ENCODE assay signal across 16 cellular contexts in the genomic region with DNA sequence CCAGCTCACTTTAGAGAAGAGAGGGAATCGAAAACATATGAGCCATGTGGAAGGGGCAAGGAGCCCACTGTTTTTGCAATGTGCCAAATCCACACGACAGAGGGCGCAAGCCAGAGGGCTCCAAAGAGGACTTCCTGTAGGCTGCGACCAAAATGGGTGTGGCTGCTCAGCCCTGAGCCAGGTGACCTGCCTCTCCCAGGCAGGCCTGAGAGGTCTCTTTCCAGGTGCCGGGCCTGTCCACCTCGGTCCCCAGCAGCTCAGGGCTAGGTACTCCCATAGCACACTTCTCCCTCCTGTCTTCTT.
"Had no signal": no experiment of that assay in that cellular context is flagged by ENCODE, and none has a peak within 500 bp of the region (broad histone marks: within the 10 kb centered on the region; RNA-seq: fewer than 3 reads in every experiment).

No MANE protein-coding gene starts in this region.

- H3K4me3 ChIP-seq: ovary, thyroid gland, vagina had no signal

- H3K27ac Mint-ChIP-seq: activated CD8-positive, alpha-beta T cell treated with anti-CD3 and anti-CD28 coated beads for 36 hours; activated naive CD8-positive, alpha-beta T cell treated with anti-CD3 and anti-CD28 coated beads for 36 hours; effector memory CD8-positive, alpha-beta T cell; stimulated activated memory B cell treated with anti-CD40 and anti-IgM and Interleukin-4, amounts not matched to agents 10 μg/mL and 1 μg/mL and 100 μg/mL, for 72 hours had no signal

- DNase-seq: activated CD4-positive, alpha-beta T cell treated with anti-CD3 and anti-CD28 coated beads for 48 hours; activated CD8-positive, alpha-beta T cell treated with anti-CD3 and anti-CD28 coated beads for 36 hours; activated gamma-delta T cell treated with Interleukin-2 at 50 U/mL for 16 hours; activated naive CD8-positive, alpha-beta T cell treated with anti-CD3 and anti-CD28 coated beads for 36 hours; amygdala; brain microvascular endothelial cell; cerebellar nuclear complex; dermis blood vessel endothelial cell; effector memory CD8-positive, alpha-beta T cell; foreskin melanocyte; left colon; ovary; thyroid gland had no signal

- H3K9me3 ChIP-seq: ovary, thyroid gland, vagina had no signal

- H3K27me3 Mint-ChIP-seq: activated naive CD8-positive, alpha-beta T cell treated with anti-CD3 and anti-CD28 coated beads for 36 hours had no signal

- H3K36me3 ChIP-seq: brain microvascular endothelial cell, ovary, thyroid gland, vagina had no signal

- H3K4me1 Mint-ChIP-seq: activated naive CD8-positive, alpha-beta T cell treated with anti-CD3 and anti-CD28 coated beads for 36 hours; stimulated activated memory B cell treated with anti-CD40 and anti-IgM and Interleukin-4, amounts not matched to agents 10 μg/mL and 1 μg/mL and 100 μg/mL, for 72 hours had no signal

- ATAC-seq: activated CD8-positive, alpha-beta T cell treated with anti-CD3 and anti-CD28 coated beads for 36 hours; effector memory CD8-positive, alpha-beta T cell; left colon; stimulated activated memory B cell treated with anti-CD40 and anti-IgM and Interleukin-4, amounts not matched to agents 10 μg/mL and 1 μg/mL and 100 μg/mL, for 72 hours had no signal

- H3K27me3 ChIP-seq: brain microvascular endothelial cell, ovary, thyroid gland, vagina had no signal

- H3K36me3 Mint-ChIP-seq: activated naive CD8-positive, alpha-beta T cell treated with anti-CD3 and anti-CD28 coated beads for 36 hours; stimulated activated memory B cell treated with anti-CD40 and anti-IgM and Interleukin-4, amounts not matched to agents 10 μg/mL and 1 μg/mL and 100 μg/mL, for 72 hours had no signal

- H3K4me3 Mint-ChIP-seq: activated CD8-positive, alpha-beta T cell treated with anti-CD3 and anti-CD28 coated beads for 36 hours; activated naive CD8-positive, alpha-beta T cell treated with anti-CD3 and anti-CD28 coated beads for 36 hours; effector memory CD8-positive, alpha-beta T cell; stimulated activated memory B cell treated with anti-CD40 and anti-IgM and Interleukin-4, amounts not matched to agents 10 μg/mL and 1 μg/mL and 100 μg/mL, for 72 hours had no signal

- H3K4me1 ChIP-seq: thyroid gland, vagina had no signal

- H3K27ac ChIP-seq: brain microvascular endothelial cell, epithelial cell of prostate, ovary, thyroid gland, vagina had no signal

- H3K9me3 Mint-ChIP-seq: activated CD8-positive, alpha-beta T cell treated with anti-CD3 and anti-CD28 coated beads for 36 hours; activated naive CD8-positive, alpha-beta T cell treated with anti-CD3 and anti-CD28 coated beads for 36 hours; effector memory CD8-positive, alpha-beta T cell; stimulated activated memory B cell treated with anti-CD40 and anti-IgM and Interleukin-4, amounts not matched to agents 10 μg/mL and 1 μg/mL and 100 μg/mL, for 72 hours had no signal
